Comparison of ENCODE assay signal across 11 cellular contexts in genomic region chr1:200588698-200589097, GRCh38. TPM values are rescaled to one million over a fixed set of nuclear protein-coding genes. Genes with fewer than 3 reads are reported as not detected.
DNase-seq lines count a peak whose midpoint lies in the region; ATAC-seq lines count a peak whose summit lies in the region.
"Had no signal": no experiment of that assay in that cellular context is flagged by ENCODE, and none has a peak within 500 bp of the region (broad histone marks: within the 10 kb centered on the region; RNA-seq: fewer than 3 reads in every experiment).

No MANE protein-coding gene starts in this region.

- intact Hi-C loops in posterior vena cava (cut with DNase I) = no loop called here

- DNase-seq in CD1c-positive myeloid dendritic cell (ENCODE audit: extremely low spot score) = peak; percentile 58
- no peak for DNase-seq in NCI-H345 (lab: John Stamatoyannopoulos, UW)
- no peak for DNase-seq in posterior vena cava (ENCODE audit: low spot score)
- no peak for DNase-seq in COLO829 (ENCODE audit: low spot score)
- DNase-seq in NCI-H446 (lab: John Stamatoyannopoulos, UW) = no peak
- DNase-seq: activated T-cell treated with anti-CD3 and anti-CD28 coated beads, Interleukin-2, amount 50 U/mL, for 1 hour; NCI-H226 had no signal

- peak; percentile 67 for ATAC-seq in GM19395 (IDR thresholded peaks at IDR 0.05; ENCODE audit: unreplicated experiment)
- peak; percentile 43 for ATAC-seq in HG03439 (IDR thresholded peaks at IDR 0.05; ENCODE audit: unreplicated experiment)
- ATAC-seq in esophagus mucosa = peak; percentile 73
- ATAC-seq: sciatic nerve had no signal

RNA-seq across cellular contexts. Expression of gene KIF14, which starts 31.9 kb away (rescaled TPM):
- total RNA-seq in esophagus mucosa = 3.1 TPM
- under 1 TPM; 0.14 to 0.32 TPM for total RNA-seq in posterior vena cava
